15 cellular contexts compared by ENCODE assay signal in the genomic region with DNA sequence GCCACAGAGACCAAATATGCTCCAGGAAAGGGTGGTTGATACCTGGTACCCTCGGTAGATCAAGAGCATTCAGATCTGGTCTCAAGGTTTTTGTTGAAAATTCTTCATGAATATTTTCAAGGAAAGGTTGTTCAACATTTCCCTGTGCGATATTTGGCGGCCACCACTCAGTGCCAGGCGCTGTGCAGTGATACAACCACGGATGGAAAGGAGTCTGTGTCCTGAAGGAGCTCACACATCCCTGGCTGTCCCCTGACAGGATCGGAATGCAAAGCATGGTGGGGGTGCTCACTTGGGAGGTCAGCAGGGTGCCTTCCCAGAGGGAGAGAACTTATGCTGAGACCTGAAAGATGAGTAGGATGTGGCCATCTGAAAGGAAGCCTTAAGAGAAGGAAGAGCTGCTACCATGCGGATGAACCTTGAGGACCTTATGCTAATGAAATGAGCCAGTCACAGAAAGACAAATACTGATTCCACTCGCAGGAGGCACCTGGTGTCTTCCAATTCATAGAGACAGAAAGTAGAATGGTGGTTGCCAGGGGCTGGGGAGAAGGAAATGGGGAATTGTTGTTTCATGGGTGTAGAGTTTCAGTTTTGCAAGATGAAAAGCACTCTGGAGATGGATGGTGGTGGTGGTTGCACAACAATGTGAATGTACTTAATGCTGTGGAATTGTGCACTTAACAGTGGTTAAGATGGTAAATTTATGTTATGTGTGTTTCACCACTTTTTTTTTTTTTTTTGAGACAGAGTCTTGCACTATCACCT. TPM values are rescaled to one million over a fixed set of nuclear protein-coding genes. Genes with fewer than 3 reads are reported as not detected.
DNase-seq lines count a peak whose midpoint lies in the region; ATAC-seq lines count a peak whose summit lies in the region.
"Had no signal": no experiment of that assay in that cellular context is flagged by ENCODE, and none has a peak within 500 bp of the region (broad histone marks: within the 10 kb centered on the region; RNA-seq: fewer than 3 reads in every experiment).

No MANE protein-coding gene starts in this region.

- DNase-seq in activated CD4-positive, alpha-beta T cell treated with anti-CD3 and anti-CD28 coated beads, Interleukin-2, amount 10 ng/mL, durations not matched to agents 7 days and 5 days, result peak; percentile 19
- DNase-seq in activated CD4-positive, alpha-beta T cell treated with anti-CD3 and anti-CD28 coated beads, Interleukin-2, amount 50 U/mL, for 48 hours, result no peak
- DNase-seq in NCI-H2107 (lab: John Stamatoyannopoulos, UW), result peak; percentile 18
- DNase-seq in left kidney (ENCODE audit: low read depth, low spot score), result peak; percentile 24
- DNase-seq in hepatic stellate cell (ENCODE audit: low spot score), result no peak
- DNase-seq: activated CD4-positive, CD25-positive, alpha-beta regulatory T cell treated with anti-CD3 and anti-CD28 coated beads, Interleukin-2, amount 50 U/mL, for 72 hours; activated naive CD8-positive, alpha-beta T cell treated with anti-CD3 and anti-CD28 coated beads, Interleukin-2, amount 10 ng/mL, durations not matched to agents 7 days and 5 days; CD8-positive, alpha-beta memory T cell; H7; heart left ventricle; KBM-7; small intestine had no signal

- POLR2A ChIA-PET in activated CD4-positive, alpha-beta T cell treated with anti-CD3 and anti-CD28 coated beads, Interleukin-2, amount 10 ng/mL, durations not matched to agents 7 days and 5 days (lab: Charles Lee), result interaction anchor here (0.7 kb wide), 1 partner anchor 213 kb away, joined by 5 read pairs; no protein-coding TSS in a partner anchor

- CTCF ChIA-PET in activated CD4-positive, alpha-beta T cell treated with anti-CD3 and anti-CD28 coated beads, Interleukin-2, amount 10 ng/mL, durations not matched to agents 7 days and 5 days (lab: Charles Lee), result interaction anchor here (1.2 kb wide), 1 partner anchor 12 kb away, joined by 3 read pairs; no protein-coding TSS in a partner anchor

- H3K4me3 Mint-ChIP-seq in activated CD4-positive, alpha-beta T cell treated with anti-CD3 and anti-CD28 coated beads, Interleukin-2, amount 10 ng/mL, durations not matched to agents 7 days and 5 days, result no peak overlapping the region
- H3K4me3 Mint-ChIP-seq in T-helper 1 cell treated with Interleukin-12 subunit alpha and Interleukin-12 subunit beta and Interleukin-4 antibody, amounts not matched to agents 30 μg/mL and 1 μg/mL, for 36 hours, result peak overlapping the region; percentile 3
- H3K4me3 Mint-ChIP-seq: CD8-positive, alpha-beta memory T cell had no signal

- no peaks in the 10 kb centered on the region for H3K36me3 Mint-ChIP-seq in activated CD4-positive, alpha-beta T cell treated with anti-CD3 and anti-CD28 coated beads, Interleukin-2, amount 10 ng/mL, durations not matched to agents 7 days and 5 days (ENCODE audit: low read depth)
- no peaks in the 10 kb centered on the region for H3K36me3 Mint-ChIP-seq in T-helper 1 cell treated with Interleukin-12 subunit alpha and Interleukin-12 subunit beta and Interleukin-4 antibody, amounts not matched to agents 30 μg/mL and 1 μg/mL, for 36 hours (ENCODE audit: low read depth)
- H3K36me3 Mint-ChIP-seq: activated naive CD8-positive, alpha-beta T cell treated with anti-CD3 and anti-CD28 coated beads, Interleukin-2, amount 10 ng/mL, durations not matched to agents 7 days and 5 days; CD8-positive, alpha-beta memory T cell had no signal

- H3K27ac Mint-ChIP-seq in activated CD4-positive, alpha-beta T cell treated with anti-CD3 and anti-CD28 coated beads, Interleukin-2, amount 10 ng/mL, durations not matched to agents 7 days and 5 days, result no peak overlapping the region
- H3K27ac Mint-ChIP-seq in T-helper 1 cell treated with Interleukin-12 subunit alpha and Interleukin-12 subunit beta and Interleukin-4 antibody, amounts not matched to agents 30 μg/mL and 1 μg/mL, for 36 hours, result peak overlapping the region; percentile 28
- H3K27ac Mint-ChIP-seq: activated naive CD8-positive, alpha-beta T cell treated with anti-CD3 and anti-CD28 coated beads, Interleukin-2, amount 10 ng/mL, durations not matched to agents 7 days and 5 days; CD8-positive, alpha-beta memory T cell had no signal

- no peak for ATAC-seq in activated CD4-positive, CD25-positive, alpha-beta regulatory T cell treated with anti-CD3 and anti-CD28 coated beads, Interleukin-2, amount 50 U/mL, for 24 hours
- ATAC-seq in HG03097 (IDR thresholded peaks at IDR 0.05; ENCODE audit: low FRiP score, unreplicated experiment), result no peak
- ATAC-seq: heart left ventricle had no signal

- peaks cover 61% of the 10 kb centered on the region for H3K27me3 Mint-ChIP-seq in activated CD4-positive, alpha-beta T cell treated with anti-CD3 and anti-CD28 coated beads, Interleukin-2, amount 10 ng/mL, durations not matched to agents 7 days and 5 days
- H3K27me3 Mint-ChIP-seq in T-helper 1 cell treated with Interleukin-12 subunit alpha and Interleukin-12 subunit beta and Interleukin-4 antibody, amounts not matched to agents 30 μg/mL and 1 μg/mL, for 36 hours (ENCODE audit: low read depth), result peaks cover 55% of the 10 kb centered on the region

- no peaks in the 10 kb centered on the region for H3K9me3 Mint-ChIP-seq in activated CD4-positive, alpha-beta T cell treated with anti-CD3 and anti-CD28 coated beads, Interleukin-2, amount 10 ng/mL, durations not matched to agents 7 days and 5 days
- no peaks in the 10 kb centered on the region for H3K9me3 Mint-ChIP-seq in T-helper 1 cell treated with Interleukin-12 subunit alpha and Interleukin-12 subunit beta and Interleukin-4 antibody, amounts not matched to agents 30 μg/mL and 1 μg/mL, for 36 hours
- H3K9me3 Mint-ChIP-seq: activated naive CD8-positive, alpha-beta T cell treated with anti-CD3 and anti-CD28 coated beads, Interleukin-2, amount 10 ng/mL, durations not matched to agents 7 days and 5 days had no signal

- H3K4me1 Mint-ChIP-seq in activated CD4-positive, alpha-beta T cell treated with anti-CD3 and anti-CD28 coated beads, Interleukin-2, amount 10 ng/mL, durations not matched to agents 7 days and 5 days, result peaks cover 24% of the 10 kb centered on the region
- H3K4me1 Mint-ChIP-seq in T-helper 1 cell treated with Interleukin-12 subunit alpha and Interleukin-12 subunit beta and Interleukin-4 antibody, amounts not matched to agents 30 μg/mL and 1 μg/mL, for 36 hours (ENCODE audit: low read depth), result peaks cover 19% of the 10 kb centered on the region
- H3K4me1 Mint-ChIP-seq: CD8-positive, alpha-beta memory T cell had no signal

RNA-seq across cellular contexts. Expression of gene HSPH1, which starts 41.6 kb away (rescaled TPM):
- 100 to 1,000 TPM; 122 to 127 TPM for total RNA-seq in activated CD4-positive, alpha-beta T cell treated with anti-CD3 and anti-CD28 coated beads, Interleukin-2, amount 10 ng/mL, durations not matched to agents 7 days and 5 days

Comparison
In these comparisons a context has a peak if more than half of its experiments do, and no peak if none do; other contexts are left out.
1. DNase-seq: peak in activated CD4-positive, alpha-beta T cell treated with anti-CD3 and anti-CD28 coated beads, Interleukin-2, amount 10 ng/mL, durations not matched to agents 7 days and 5 days (single experiment), NCI-H2107 (single experiment) and left kidney (single experiment); none in activated CD4-positive, alpha-beta T cell treated with anti-CD3 and anti-CD28 coated beads, Interleukin-2, amount 50 U/mL, for 48 hours (0 of 2) and hepatic stellate cell (single experiment).